ENCODE assay signal across 2 cellular contexts in the genomic region with DNA sequence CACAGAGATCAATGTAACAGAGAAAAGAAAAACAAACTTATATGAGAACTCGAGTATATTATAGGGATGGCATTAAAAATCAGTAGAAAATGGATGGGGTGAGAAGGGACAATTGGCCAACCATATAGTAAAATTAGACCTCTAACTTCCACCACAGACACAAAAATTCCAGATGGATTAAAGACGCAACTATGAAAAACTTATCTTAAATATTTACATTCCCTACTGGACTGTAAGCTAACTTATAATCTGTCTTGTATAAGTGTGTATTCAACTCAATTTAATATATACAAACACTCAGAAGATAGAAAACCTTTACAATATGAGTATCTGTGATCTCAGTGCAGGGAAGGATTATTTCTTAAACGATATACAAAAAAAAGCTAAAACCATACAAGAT.
TF ChIP-seq lines count a peak whose summit lies in the region.

No MANE protein-coding gene starts in this region.

TF ChIP-seq in K562, 482 proteins besides CTCF, POLR2A, EP300 and RAD21:
- TF ChIP-seq NR2C2 (CRISPR knock-in tag; IDR thresholded peaks at IDR 0.05) (no peak), NR2C2 (tag; IDR thresholded peaks at IDR 0.05) (0 out of 2 replicates have a peak, but pooled peaks have one; percentile 23), FOXJ2 (tag; IDR thresholded peaks at IDR 0.05) (no peak)

TF ChIP-seq in neural cell, 6 proteins besides CTCF, POLR2A, EP300 and RAD21:
- TF ChIP-seq TAF1 (IDR thresholded peaks at IDR 0.05; ENCODE audit: low read depth) (no peak), MXI1 (conservative IDR thresholded peaks at IDR 0.05; ENCODE audit: poor library complexity, severe bottlenecking) (no peak), POLR2AphosphoS5 (IDR thresholded peaks at IDR 0.05) (no peak), SMC3 (conservative IDR thresholded peaks at IDR 0.05; ENCODE audit: poor library complexity) (no peak), EZH2 (IDR thresholded peaks at IDR 0.05; ENCODE audit: borderline replicate concordance, insufficient read depth, low read length, poor library complexity, severe bottlenecking) (no peak)
- TF ChIP-seq, protein P1, sequence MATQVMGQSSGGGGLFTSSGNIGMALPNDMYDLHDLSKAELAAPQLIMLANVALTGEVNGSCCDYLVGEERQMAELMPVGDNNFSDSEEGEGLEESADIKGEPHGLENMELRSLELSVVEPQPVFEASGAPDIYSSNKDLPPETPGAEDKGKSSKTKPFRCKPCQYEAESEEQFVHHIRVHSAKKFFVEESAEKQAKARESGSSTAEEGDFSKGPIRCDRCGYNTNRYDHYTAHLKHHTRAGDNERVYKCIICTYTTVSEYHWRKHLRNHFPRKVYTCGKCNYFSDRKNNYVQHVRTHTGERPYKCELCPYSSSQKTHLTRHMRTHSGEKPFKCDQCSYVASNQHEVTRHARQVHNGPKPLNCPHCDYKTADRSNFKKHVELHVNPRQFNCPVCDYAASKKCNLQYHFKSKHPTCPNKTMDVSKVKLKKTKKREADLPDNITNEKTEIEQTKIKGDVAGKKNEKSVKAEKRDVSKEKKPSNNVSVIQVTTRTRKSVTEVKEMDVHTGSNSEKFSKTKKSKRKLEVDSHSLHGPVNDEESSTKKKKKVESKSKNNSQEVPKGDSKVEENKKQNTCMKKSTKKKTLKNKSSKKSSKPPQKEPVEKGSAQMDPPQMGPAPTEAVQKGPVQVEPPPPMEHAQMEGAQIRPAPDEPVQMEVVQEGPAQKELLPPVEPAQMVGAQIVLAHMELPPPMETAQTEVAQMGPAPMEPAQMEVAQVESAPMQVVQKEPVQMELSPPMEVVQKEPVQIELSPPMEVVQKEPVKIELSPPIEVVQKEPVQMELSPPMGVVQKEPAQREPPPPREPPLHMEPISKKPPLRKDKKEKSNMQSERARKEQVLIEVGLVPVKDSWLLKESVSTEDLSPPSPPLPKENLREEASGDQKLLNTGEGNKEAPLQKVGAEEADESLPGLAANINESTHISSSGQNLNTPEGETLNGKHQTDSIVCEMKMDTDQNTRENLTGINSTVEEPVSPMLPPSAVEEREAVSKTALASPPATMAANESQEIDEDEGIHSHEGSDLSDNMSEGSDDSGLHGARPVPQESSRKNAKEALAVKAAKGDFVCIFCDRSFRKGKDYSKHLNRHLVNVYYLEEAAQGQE (IDR thresholded peaks at IDR 0.05; ENCODE audit: borderline replicate concordance): no peak
TF ChIP-seq in neural cell: peak in this region for 0.
